39 cellular contexts compared by ENCODE assay signal in genomic region chr2:100223502-100223901, GRCh38.
"Had no signal": no experiment of that assay in that cellular context is flagged by ENCODE, and none has a peak within 500 bp of the region (broad histone marks: within the 10 kb centered on the region; RNA-seq: fewer than 3 reads in every experiment).

No MANE protein-coding gene starts in this region.

- FAIRE-seq: astrocyte, TTC549 had no signal

- H3K4me3 Mint-ChIP-seq: activated B cell treated with CpG ODN at 0.5 μM for 24 hours; activated CD4-positive, alpha-beta memory T cell treated with anti-CD3 and anti-CD28 coated beads for 36 hours; activated CD4-positive, alpha-beta T cell treated with anti-CD3 and anti-CD28 coated beads, Interleukin-2, amount 10 ng/mL, durations not matched to agents 24 days and 14 days; activated CD8-positive, alpha-beta T cell treated with anti-CD3 and anti-CD28 coated beads for 36 hours; activated naive CD4-positive, alpha-beta T cell treated with anti-CD3 and anti-CD28 coated beads for 36 hours; activated naive CD8-positive, alpha-beta T cell treated with anti-CD3 and anti-CD28 coated beads for 36 hours; activated T-cell treated with anti-CD3 and anti-CD28 coated beads, Interleukin-2, amount 50 U/mL, for 4 hours; activated T-cell treated with anti-CD3 and anti-CD28 coated beads, Interleukin-2, amount 50 U/mL, for 72 hours; activated T-helper 1 cell treated with anti-CD3 and anti-CD28 coated beads, Interleukin-12 subunit alpha, Interleukin-12 subunit beta, Interleukin-2, Interleukin-4 antibody, amounts not matched to agents 30 ng/mL and 10 ng/mL and 1 ng/mL, durations not matched to agents 14 hours and 24 hours and 36 hours; activated T-helper 17 cell treated with anti-CD3 and anti-CD28 coated beads, Interleukin-2, amount 50 U/mL, for 72 hours; central memory CD8-positive, alpha-beta T cell; T-helper 1 cell treated with Interleukin-12 subunit alpha and Interleukin-12 subunit beta and Interleukin-4 antibody, amounts not matched to agents 30 μg/mL and 1 μg/mL, for 36 hours; T-helper 2 cell treated with Interferon-gamma antibody and Interleukin-4, amounts not matched to agents 5 μg/mL and 100 μg/mL, for 36 hours had no signal

- H3K36me3 Mint-ChIP-seq: activated CD4-positive, alpha-beta memory T cell treated with anti-CD3 and anti-CD28 coated beads for 36 hours; activated naive CD4-positive, alpha-beta T cell treated with anti-CD3 and anti-CD28 coated beads, Interleukin-2, amount 50 U/mL, for 72 hours; activated naive CD8-positive, alpha-beta T cell treated with anti-CD3 and anti-CD28 coated beads for 36 hours had no signal

- H3K27ac ChIP-seq: adrenal gland, body of pancreas, brain microvascular endothelial cell, breast epithelium, cardiac muscle cell, VCaP had no signal

- DNase-seq: activated B cell treated with CpG ODN at 0.5 μM for 24 hours; activated CD4-positive, alpha-beta memory T cell treated with anti-CD3 and anti-CD28 coated beads for 36 hours; activated CD4-positive, alpha-beta T cell treated with anti-CD3 and anti-CD28 coated beads for 4 hours; activated CD4-positive, alpha-beta T cell treated with anti-CD3 and anti-CD28 coated beads, Interleukin-2, amount 10 ng/mL, durations not matched to agents 24 days and 14 days; activated CD4-positive, alpha-beta T cell treated with anti-CD3 and anti-CD28 coated beads, Interleukin-2, amount 50 U/mL, for 1 hour; activated CD4-positive, alpha-beta T cell treated with anti-CD3 and anti-CD28 coated beads, Interleukin-2, amount 50 U/mL, for 4 hours; activated CD4-positive, CD25-positive, alpha-beta regulatory T cell treated with anti-CD3 and anti-CD28 coated beads, Interleukin-2, amount 50 U/mL, for 72 hours; activated CD8-positive, alpha-beta memory T cell treated with anti-CD3 and anti-CD28 coated beads, Interleukin-2, amount 50 U/mL, for 4 hours; activated CD8-positive, alpha-beta T cell treated with anti-CD3 and anti-CD28 coated beads for 36 hours; activated effector memory CD4-positive, alpha-beta T cell treated with anti-CD3 and anti-CD28 coated beads, Interleukin-2, amount 50 U/mL, for 16 hours; activated gamma-delta T cell treated with Interleukin-2 at 50 U/mL for 16 hours; activated naive CD4-positive, alpha-beta T cell; activated naive CD4-positive, alpha-beta T cell treated with anti-CD3 and anti-CD28 coated beads for 36 hours; activated naive CD4-positive, alpha-beta T cell treated with anti-CD3 and anti-CD28 coated beads, Interleukin-2, amount 50 U/mL, for 16 hours; activated naive CD8-positive, alpha-beta T cell treated with anti-CD3 and anti-CD28 coated beads for 36 hours; activated T-cell treated with anti-CD3 and anti-CD28 coated beads for 4 hours; activated T-cell treated with anti-CD3 and anti-CD28 coated beads, Interleukin-2, amount 50 U/mL, for 1 hour; activated T-cell treated with anti-CD3 and anti-CD28 coated beads, Interleukin-2, amount 50 U/mL, for 4 hours; activated T-cell treated with anti-CD3 and anti-CD28 coated beads, Interleukin-2, amount 50 U/mL, for 72 hours; adrenal gland; amniotic stem cell; aorta; body of pancreas; brain microvascular endothelial cell; caudate nucleus; cerebellar nuclear complex; T-helper 2 cell; T-helper 9 cell had no signal

- H3K27me3 ChIP-seq: adrenal gland, body of pancreas, brain microvascular endothelial cell, breast epithelium, cardiac muscle cell had no signal

- H3K4me1 ChIP-seq: adrenal gland, body of pancreas, breast epithelium had no signal

- H3K27ac Mint-ChIP-seq: activated B cell treated with CpG ODN at 0.5 μM for 24 hours; activated CD4-positive, alpha-beta memory T cell treated with anti-CD3 and anti-CD28 coated beads for 36 hours; activated CD4-positive, alpha-beta T cell treated with anti-CD3 and anti-CD28 coated beads, Interleukin-2, amount 10 ng/mL, durations not matched to agents 24 days and 14 days; activated CD8-positive, alpha-beta T cell treated with anti-CD3 and anti-CD28 coated beads for 36 hours; activated naive CD4-positive, alpha-beta T cell treated with anti-CD3 and anti-CD28 coated beads for 36 hours; activated naive CD4-positive, alpha-beta T cell treated with anti-CD3 and anti-CD28 coated beads, Interleukin-2, amount 50 U/mL, for 72 hours; activated naive CD8-positive, alpha-beta T cell treated with anti-CD3 and anti-CD28 coated beads for 36 hours; activated T-cell treated with anti-CD3 and anti-CD28 coated beads, Interleukin-2, amount 50 U/mL, for 72 hours; activated T-helper 1 cell treated with anti-CD3 and anti-CD28 coated beads, Interleukin-12 subunit alpha, Interleukin-12 subunit beta, Interleukin-2, Interleukin-4 antibody, amounts not matched to agents 30 ng/mL and 10 ng/mL and 1 ng/mL, durations not matched to agents 14 hours and 24 hours and 36 hours; activated T-helper 17 cell treated with anti-CD3 and anti-CD28 coated beads, Interleukin-2, amount 50 U/mL, for 72 hours; T-helper 1 cell treated with Interleukin-12 subunit alpha and Interleukin-12 subunit beta and Interleukin-4 antibody, amounts not matched to agents 30 μg/mL and 1 μg/mL, for 36 hours; T-helper 2 cell treated with Interferon-gamma antibody and Interleukin-4, amounts not matched to agents 5 μg/mL and 100 μg/mL, for 36 hours had no signal

- ATAC-seq: activated CD8-positive, alpha-beta T cell treated with anti-CD3 and anti-CD28 coated beads for 36 hours; activated naive CD4-positive, alpha-beta T cell treated with anti-CD3 and anti-CD28 coated beads, Interleukin-2, amount 50 U/mL, for 72 hours; activated T-cell treated with anti-CD3 and anti-CD28 coated beads, Interleukin-2, amount 50 U/mL, for 4 hours; activated T-cell treated with anti-CD3 and anti-CD28 coated beads, Interleukin-2, amount 50 U/mL, for 72 hours; activated T-helper 17 cell treated with anti-CD3 and anti-CD28 coated beads, Interleukin-2, amount 50 U/mL, for 72 hours; body of pancreas had no signal

- H3K4me3 ChIP-seq: adrenal gland, body of pancreas, breast epithelium, cardiac muscle cell had no signal

- H3K4me1 Mint-ChIP-seq: activated CD4-positive, alpha-beta T cell treated with anti-CD3 and anti-CD28 coated beads, Interleukin-2, amount 10 ng/mL, durations not matched to agents 24 days and 14 days; activated naive CD8-positive, alpha-beta T cell treated with anti-CD3 and anti-CD28 coated beads for 36 hours; central memory CD8-positive, alpha-beta T cell had no signal

- H3K27me3 Mint-ChIP-seq: activated naive CD8-positive, alpha-beta T cell treated with anti-CD3 and anti-CD28 coated beads for 36 hours had no signal

- H3K9me3 Mint-ChIP-seq: activated B cell treated with CpG ODN at 0.5 μM for 24 hours; activated CD4-positive, alpha-beta memory T cell treated with anti-CD3 and anti-CD28 coated beads for 36 hours; activated CD8-positive, alpha-beta T cell treated with anti-CD3 and anti-CD28 coated beads for 36 hours; activated naive CD4-positive, alpha-beta T cell treated with anti-CD3 and anti-CD28 coated beads for 36 hours; activated naive CD8-positive, alpha-beta T cell treated with anti-CD3 and anti-CD28 coated beads for 36 hours; activated T-cell treated with anti-CD3 and anti-CD28 coated beads, Interleukin-2, amount 50 U/mL, for 4 hours; activated T-helper 1 cell treated with anti-CD3 and anti-CD28 coated beads, Interleukin-12 subunit alpha, Interleukin-12 subunit beta, Interleukin-2, Interleukin-4 antibody, amounts not matched to agents 30 ng/mL and 10 ng/mL and 1 ng/mL, durations not matched to agents 14 hours and 24 hours and 36 hours; activated T-helper 17 cell treated with anti-CD3 and anti-CD28 coated beads, Interleukin-2, amount 50 U/mL, for 72 hours; T-helper 1 cell treated with Interleukin-12 subunit alpha and Interleukin-12 subunit beta and Interleukin-4 antibody, amounts not matched to agents 30 μg/mL and 1 μg/mL, for 36 hours had no signal

- H3K9me3 ChIP-seq: adrenal gland, body of pancreas, breast epithelium had no signal

- H3K36me3 ChIP-seq: adrenal gland, brain microvascular endothelial cell, breast epithelium, cardiac muscle cell had no signal
